In genomic region chr2:237966250-237966564, GRCh38 we compare ENCODE assay signal across 8 cellular contexts. TPM values are rescaled to one million over a fixed set of nuclear protein-coding genes. Genes with fewer than 3 reads are reported as not detected.
DNase-seq lines count a peak whose midpoint lies in the region; ATAC-seq and TF ChIP-seq lines count a peak whose summit lies in the region.

No MANE protein-coding gene starts in this region.

- peak overlapping the region; percentile 84 for H3K4me3 Mint-ChIP-seq in activated CD4-positive, alpha-beta T cell treated with anti-CD3 and anti-CD28 coated beads, Interleukin-2, amount 10 ng/mL, durations not matched to agents 24 days and 14 days
- peak overlapping the region; percentile 94 for H3K4me3 Mint-ChIP-seq in WTC11

- H3K36me3 ChIP-seq in iPS-15b (ENCODE audit: control insufficient read depth, insufficient read depth, low read length): no peaks in the 10 kb centered on the region
- no peaks in the 10 kb centered on the region for H3K36me3 ChIP-seq in subcutaneous abdominal adipose tissue (ENCODE audit: control insufficient read depth in 5 of 5, insufficient read depth in 5 of 5, low read length in 5 of 5)

- H3K36me3 Mint-ChIP-seq in activated CD4-positive, alpha-beta T cell treated with anti-CD3 and anti-CD28 coated beads, Interleukin-2, amount 10 ng/mL, durations not matched to agents 24 days and 14 days (ENCODE audit: low read depth): peaks cover 29% of the 10 kb centered on the region
- H3K36me3 Mint-ChIP-seq in WTC11: peaks cover 16% of the 10 kb centered on the region

- no peaks in the 10 kb centered on the region for H3K27me3 Mint-ChIP-seq in activated CD4-positive, alpha-beta T cell treated with anti-CD3 and anti-CD28 coated beads, Interleukin-2, amount 10 ng/mL, durations not matched to agents 24 days and 14 days
- peaks cover 4% of the 10 kb centered on the region for H3K27me3 Mint-ChIP-seq in WTC11 (ENCODE audit: low read depth)

- peak overlapping the region; percentile 82 for H3K4me3 ChIP-seq in iPS-15b (ENCODE audit: low read depth, low read length)
- peak overlapping the region; percentile 29 to 95 (median 90) for H3K4me3 ChIP-seq in subcutaneous abdominal adipose tissue (ENCODE audit: low read depth in 1 of 5, low read length in 5 of 5)

- ATAC-seq in WTC11: peak; percentile 25

- no peaks in the 10 kb centered on the region for H3K9me3 Mint-ChIP-seq in activated CD4-positive, alpha-beta T cell treated with anti-CD3 and anti-CD28 coated beads, Interleukin-2, amount 10 ng/mL, durations not matched to agents 24 days and 14 days
- H3K9me3 Mint-ChIP-seq in WTC11: peaks cover 14% of the 10 kb centered on the region

- CTCF ChIA-PET in WTC11 (lab: Charles Lee): no interaction called here

- H3K27ac ChIP-seq in subcutaneous abdominal adipose tissue (ENCODE audit: low read depth, low read length): peak overlapping the region; percentile 30

- TF ChIP-seq CTCF in WTC11 (IDR thresholded peaks at IDR 0.05): no peak

- H3K27ac Mint-ChIP-seq in activated CD4-positive, alpha-beta T cell treated with anti-CD3 and anti-CD28 coated beads, Interleukin-2, amount 10 ng/mL, durations not matched to agents 24 days and 14 days: peak overlapping the region; percentile 71
- peak overlapping the region; percentile 96 for H3K27ac Mint-ChIP-seq in WTC11

- intact Hi-C loops in activated CD4-positive, alpha-beta T cell treated with anti-CD3 and anti-CD28 coated beads, Interleukin-2, amount 10 ng/mL, durations not matched to agents 24 days and 14 days (cut with micrococcal nuclease): loop anchor here (1.0 to 2.0 kb wide), 4 partner anchors 43 to 322 kb away; partner anchors contain the start of genes ILKAP and PER2

- POLR2A ChIA-PET in WTC11 (lab: Charles Lee): no interaction called here

- H3K27me3 ChIP-seq in iPS-15b (ENCODE audit: control insufficient read depth, insufficient read depth, low read length) (no peaks in the 10 kb centered on the region), subcutaneous abdominal adipose tissue (ENCODE audit: control insufficient read depth in 5 of 5, insufficient read depth in 4 of 5, low read length in 5 of 5) (no peaks in the 10 kb centered on the region)

- peaks cover 9% of the 10 kb centered on the region for H3K9me3 ChIP-seq in iPS-15b (ENCODE audit: control insufficient read depth, insufficient read depth, low read length)
- H3K9me3 ChIP-seq in subcutaneous abdominal adipose tissue (ENCODE audit: control insufficient read depth in 5 of 5, low read length in 5 of 5): peaks cover 0 to 13% (median 11%) of the 10 kb centered on the region in 5 donors

- H3K4me1 Mint-ChIP-seq in activated CD4-positive, alpha-beta T cell treated with anti-CD3 and anti-CD28 coated beads, Interleukin-2, amount 10 ng/mL, durations not matched to agents 24 days and 14 days: peaks cover 29% of the 10 kb centered on the region
- peaks cover 30% of the 10 kb centered on the region for H3K4me1 Mint-ChIP-seq in WTC11

- H3K4me1 ChIP-seq in iPS-15b (ENCODE audit: control insufficient read depth, insufficient read depth, low read length) (no peaks in the 10 kb centered on the region), subcutaneous abdominal adipose tissue (ENCODE audit: control insufficient read depth in 5 of 5, insufficient read depth in 5 of 5, low read length in 5 of 5) (peaks cover 13 to 43% (median 31%) of the 10 kb centered on the region in 5 donors)

- DNase-seq in activated CD4-positive, alpha-beta T cell treated with anti-CD3 and anti-CD28 coated beads, Interleukin-2, amount 10 ng/mL, durations not matched to agents 24 days and 14 days: no peak
- no peak for DNase-seq in activated CD4-positive, alpha-beta T cell treated with anti-CD3 and anti-CD28 coated beads for 1 hour
- DNase-seq in WTC11 (ENCODE audit: low spot score) (no peak), NCI-H2081 (lab: John Stamatoyannopoulos, UW) (no peak), superior temporal gyrus (ENCODE audit: extremely low spot score) (no peak)
- DNase-seq in effector CD4-positive, alpha-beta T cell: no peak

- H3K9ac ChIP-seq in iPS-15b (ENCODE audit: low read depth, low read length): peak overlapping the region; percentile 83
- peak overlapping the region in 4 of 5 donors; percentile 66 to 87 (median 75) for H3K9ac ChIP-seq in subcutaneous abdominal adipose tissue (ENCODE audit: low read length in 5 of 5)

TF ChIP-seq in WTC11, 78 proteins besides CTCF, POLR2A, EP300 and RAD21 (continues in another document):
- TF ChIP-seq ZBTB21 (CRISPR knock-in tag; IDR thresholded peaks at IDR 0.05; ENCODE audit: borderline replicate concordance) (no peak), HMGXB4 (CRISPR knock-in tag; IDR thresholded peaks at IDR 0.05) (no peak), USF1 (CRISPR knock-in tag; IDR thresholded peaks at IDR 0.05) (no peak), MXD4 (CRISPR knock-in tag; IDR thresholded peaks at IDR 0.05; ENCODE audit: borderline replicate concordance) (no peak), CREB1 (CRISPR knock-in tag; IDR thresholded peaks at IDR 0.05) (no peak), FOXP1 (CRISPR knock-in tag; IDR thresholded peaks at IDR 0.05; ENCODE audit: borderline replicate concordance) (no peak), E2F4 (CRISPR knock-in tag; IDR thresholded peaks at IDR 0.05; ENCODE audit: borderline replicate concordance, low read depth) (no peak), RELA (CRISPR knock-in tag; IDR thresholded peaks at IDR 0.05; ENCODE audit: borderline replicate concordance) (no peak), SMAD4 (CRISPR knock-in tag; IDR thresholded peaks at IDR 0.05) (no peak), MYBL2 (CRISPR knock-in tag; IDR thresholded peaks at IDR 0.05) (no peak), ZNF423 (CRISPR knock-in tag; IDR thresholded peaks at IDR 0.05) (no peak), ZBTB43 (CRISPR knock-in tag; IDR thresholded peaks at IDR 0.05) (no peak), ZNF232 (CRISPR knock-in tag; IDR thresholded peaks at IDR 0.05) (no peak)

RNA-seq across cellular contexts. Expression of gene UBE2F, which starts 0.6 kb away (rescaled TPM):
- 115 and 124 TPM in 2 replicates for total RNA-seq in activated CD4-positive, alpha-beta T cell treated with anti-CD3 and anti-CD28 coated beads, Interleukin-2, amount 10 ng/mL, durations not matched to agents 24 days and 14 days
- 48.8 to 50.6 TPM (median 49.5 TPM) in 3 replicates for total RNA-seq in WTC11 (2021)
